ENCODE assay signal across 32 cellular contexts in the genomic region with DNA sequence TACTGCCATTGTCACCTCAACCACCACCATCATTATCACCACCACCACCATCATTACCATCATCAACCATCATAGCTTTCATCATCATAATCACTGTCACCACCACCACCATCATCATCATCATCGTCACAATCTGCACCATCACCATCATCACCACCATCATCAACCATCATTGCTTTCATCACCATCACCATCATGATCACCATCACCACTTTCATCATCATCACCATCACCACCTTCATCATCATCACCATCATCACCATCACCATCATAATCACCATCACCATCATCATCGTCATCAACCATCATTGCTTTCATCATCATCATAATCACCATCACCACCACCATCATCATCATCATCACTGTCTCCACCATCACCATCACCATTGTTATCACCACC. TPM values are rescaled to one million over a fixed set of nuclear protein-coding genes. Genes with fewer than 3 reads are reported as not detected.
"Had no signal": no experiment of that assay in that cellular context is flagged by ENCODE, and none has a peak within 500 bp of the region (broad histone marks: within the 10 kb centered on the region; RNA-seq: fewer than 3 reads in every experiment).

No MANE protein-coding gene starts in this region.

- H3K36me3 ChIP-seq: adrenal gland, esophagus muscularis mucosa, gastrocnemius medialis, heart left ventricle, WERI-Rb-1 had no signal

- H3K4me1 ChIP-seq: foreskin keratinocyte had no signal

- DNase-seq: activated B cell treated with CpG ODN at 0.5 μM for 24 hours; activated CD4-positive, alpha-beta T cell treated with anti-CD3 and anti-CD28 coated beads for 48 hours; activated CD4-positive, alpha-beta T cell treated with anti-CD3 and anti-CD28 coated beads, Interleukin-2, amount 50 U/mL, for 1 hour; activated CD4-positive, alpha-beta T cell treated with anti-CD3 and anti-CD28 coated beads, Interleukin-2, amount 50 U/mL, for 48 hours; activated CD8-positive, alpha-beta memory T cell treated with anti-CD3 and anti-CD28 coated beads for 24 hours; activated CD8-positive, alpha-beta T cell treated with anti-CD3 and anti-CD28 coated beads for 36 hours; activated effector memory CD4-positive, alpha-beta T cell treated with anti-CD3 and anti-CD28 coated beads, Interleukin-2, amount 50 U/mL, for 16 hours; activated naive CD4-positive, alpha-beta T cell treated with anti-CD3 and anti-CD28 coated beads for 36 hours; activated naive CD8-positive, alpha-beta T cell treated with anti-CD3 and anti-CD28 coated beads for 36 hours; activated naive CD8-positive, alpha-beta T cell treated with anti-CD3 and anti-CD28 coated beads, Interleukin-2, amount 50 U/mL, for 24 hours; activated T-cell treated with anti-CD3 and anti-CD28 coated beads, Interleukin-2, amount 50 U/mL, for 4 hours; adrenal gland; amygdala; aorta; body of pancreas; effector CD4-positive, alpha-beta T cell; effector memory CD8-positive, alpha-beta T cell; erythroblast; foreskin keratinocyte; gastrocnemius medialis; glutamatergic neuron; heart left ventricle; T-helper 17 cell; T1000; WERI-Rb-1 had no signal

- ATAC-seq: activated CD4-positive, CD25-positive, alpha-beta regulatory T cell treated with anti-CD3 and anti-CD28 coated beads, Interleukin-2, amount 50 U/mL, for 24 hours; activated CD8-positive, alpha-beta T cell treated with anti-CD3 and anti-CD28 coated beads for 36 hours; activated naive CD8-positive, alpha-beta T cell treated with anti-CD3 and anti-CD28 coated beads, Interleukin-2, amount 50 U/mL, for 24 hours; activated T-cell treated with anti-CD3 and anti-CD28 coated beads, Interleukin-2, amount 50 U/mL, for 4 hours; activated T-helper 17 cell treated with anti-CD3 and anti-CD28 coated beads, Interleukin-2, amount 50 U/mL, for 72 hours; body of pancreas; effector memory CD8-positive, alpha-beta T cell; foreskin keratinocyte; gastrocnemius medialis; heart left ventricle; T-helper 17 cell had no signal

- H3K79me2 ChIP-seq: hepatocyte had no signal

- H3K27me3 ChIP-seq: adrenal gland, body of pancreas, esophagus muscularis mucosa, gastrocnemius medialis, heart left ventricle had no signal

- H3K4me2 ChIP-seq: hepatocyte had no signal

- H2AFZ ChIP-seq: hepatocyte had no signal

- H3K4me3 ChIP-seq: adrenal gland, body of pancreas, coronary artery, esophagus muscularis mucosa, gastrocnemius medialis, heart left ventricle, hepatocyte had no signal

- H3K9me3 ChIP-seq: adrenal gland, body of pancreas, gastrocnemius medialis had no signal

- H3K27ac ChIP-seq: adrenal gland, body of pancreas, coronary artery, esophagus muscularis mucosa, foreskin keratinocyte, gastrocnemius medialis, heart left ventricle, hepatocyte, WERI-Rb-1 had no signal

RNA-seq across cellular contexts. Expression of gene OSBPL5, which starts 8.7 kb away (rescaled TPM):
- total RNA-seq: activated B cell treated with CpG ODN at 0.5 μM for 24 hours had no signal

RNA-seq across cellular contexts. Expression of gene MRGPRG, which starts 44.8 kb away (rescaled TPM):
- total RNA-seq: activated B cell treated with CpG ODN at 0.5 μM for 24 hours; activated CD8-positive, alpha-beta T cell treated with anti-CD3 and anti-CD28 coated beads for 36 hours; activated naive CD4-positive, alpha-beta T cell treated with anti-CD3 and anti-CD28 coated beads for 36 hours; activated naive CD8-positive, alpha-beta T cell treated with anti-CD3 and anti-CD28 coated beads for 36 hours; activated T-cell treated with anti-CD3 and anti-CD28 coated beads, Interleukin-2, amount 50 U/mL, for 4 hours; activated T-helper 17 cell treated with anti-CD3 and anti-CD28 coated beads, Interleukin-2, amount 50 U/mL, for 72 hours; adrenal gland; aorta; body of pancreas; cardiac septum; cerebellum; esophagus muscularis mucosa; foreskin keratinocyte; gastrocnemius medialis; heart left ventricle; hepatocyte; T-helper 17 cell had no signal
- polyA plus RNA-seq: adrenal gland, aorta, foreskin keratinocyte, heart left ventricle, hepatocyte had no signal

RNA-seq across cellular contexts. Expression of gene MRGPRE, which starts 58.4 kb away (rescaled TPM):
- total RNA-seq: activated B cell treated with CpG ODN at 0.5 μM for 24 hours; activated CD8-positive, alpha-beta T cell treated with anti-CD3 and anti-CD28 coated beads for 36 hours; activated naive CD4-positive, alpha-beta T cell treated with anti-CD3 and anti-CD28 coated beads for 36 hours; activated naive CD8-positive, alpha-beta T cell treated with anti-CD3 and anti-CD28 coated beads for 36 hours; activated T-cell treated with anti-CD3 and anti-CD28 coated beads, Interleukin-2, amount 50 U/mL, for 4 hours; activated T-helper 17 cell treated with anti-CD3 and anti-CD28 coated beads, Interleukin-2, amount 50 U/mL, for 72 hours; adrenal gland; aorta; body of pancreas; foreskin keratinocyte; gastrocnemius medialis; hepatocyte; T-helper 17 cell had no signal
- polyA plus RNA-seq: adrenal gland, aorta, foreskin keratinocyte, hepatocyte had no signal
